Comparison of ENCODE assay signal across 1 cellular context in genomic region chr10:103495321-103495720, GRCh38.
TF ChIP-seq lines count a peak whose summit lies in the region.

No MANE protein-coding gene starts in this region.

TF ChIP-seq in K562, 482 proteins besides CTCF, POLR2A, EP300 and RAD21:
- TF ChIP-seq PHB2 (IDR thresholded peaks at IDR 0.05; ENCODE audit: low read depth): no peak
- TF ChIP-seq FOXO4 (CRISPR knock-in tag; IDR thresholded peaks at IDR 0.05): no peak
- TF ChIP-seq ZNF561 (CRISPR knock-in tag; conservative IDR thresholded peaks at IDR 0.05): no peak
- peak; percentile 42 for TF ChIP-seq RBM25 (IDR thresholded peaks at IDR 0.05; ENCODE audit: low read depth, low read length, severe bottlenecking)
- TF ChIP-seq SRSF3 (IDR thresholded peaks at IDR 0.05; ENCODE audit: insufficient read depth, low read length): no peak
- TF ChIP-seq MBD1 (CRISPR knock-in tag; IDR thresholded peaks at IDR 0.05): no peak
